ENCODE assay signal across 19 cellular contexts in genomic region chr16:63614421-63614820, GRCh38.
DNase-seq lines count a peak whose midpoint lies in the region; ATAC-seq and TF ChIP-seq lines count a peak whose summit lies in the region.
"Had no signal": no experiment of that assay in that cellular context is flagged by ENCODE, and none has a peak within 500 bp of the region (broad histone marks: within the 10 kb centered on the region; RNA-seq: fewer than 3 reads in every experiment).

No MANE protein-coding gene starts in this region.

- H3K27ac Mint-ChIP-seq in MCF 10A (ENCODE audit: low read depth, unreplicated experiment) = no peak overlapping the region
- H3K27ac Mint-ChIP-seq: B cell, CD14-positive monocyte had no signal

- no peak for TF ChIP-seq POLR2A in breast epithelium (IDR thresholded peaks at IDR 0.05)

- H3K4me1 Mint-ChIP-seq in MCF 10A (ENCODE audit: insufficient read depth, unreplicated experiment) = peaks cover 12% of the 10 kb centered on the region
- H3K4me1 Mint-ChIP-seq: B cell, CD14-positive monocyte had no signal

- TF ChIP-seq CTCF in MCF 10A (IDR thresholded peaks at IDR 0.05; ENCODE audit: unreplicated experiment) = no peak
- no peak for TF ChIP-seq CTCF in breast epithelium (IDR thresholded peaks at IDR 0.05)
- no peak for TF ChIP-seq CTCF in brain microvascular endothelial cell (IDR thresholded peaks at IDR 0.05; ENCODE audit: low read depth, low read length, missing control alignments)
- no peak for TF ChIP-seq CTCF in foreskin keratinocyte (conservative IDR thresholded peaks at IDR 0.05)

- CTCF ChIA-PET in MCF 10A (lab: Yijun Ruan, JAX) = interaction anchor here (0.6 kb wide), 1 partner anchor 20 kb away, joined by 3 read pairs; no protein-coding TSS in a partner anchor

- POLR2A ChIA-PET in MCF 10A (lab: Yijun Ruan, JAX) = interaction anchor here (0.7 to 1.0 kb wide), 2 partner anchors 11 kb away, joined by 3 read pairs; no protein-coding TSS in a partner anchor

- H3K27me3 Mint-ChIP-seq in MCF 10A (ENCODE audit: insufficient read depth, unreplicated experiment) = no peaks in the 10 kb centered on the region
- H3K27me3 Mint-ChIP-seq: B cell had no signal

- ATAC-seq in foreskin keratinocyte (no peak), GM18870 (IDR thresholded peaks at IDR 0.05; ENCODE audit: unreplicated experiment) (no peak)
- ATAC-seq: Right ventricle myocardium inferior had no signal

- no peaks in the 10 kb centered on the region for H3K4me1 ChIP-seq in breast epithelium
- peaks cover 6% of the 10 kb centered on the region for H3K4me1 ChIP-seq in foreskin keratinocyte

- peaks cover 25% of the 10 kb centered on the region for H3K9me3 Mint-ChIP-seq in MCF 10A (ENCODE audit: unreplicated experiment)

- no peaks in the 10 kb centered on the region for H3K9me3 ChIP-seq in breast epithelium
- H3K9me3 ChIP-seq: SJSA1 had no signal

- H3K27me3 ChIP-seq in breast epithelium (no peaks in the 10 kb centered on the region), brain microvascular endothelial cell (replicated peaks) (no peaks in the 10 kb centered on the region), foreskin keratinocyte (no peaks in the 10 kb centered on the region)
- H3K27me3 ChIP-seq: SJSA1 had no signal

- intact Hi-C loops in MCF 10A (cut with micrococcal nuclease) = loop anchor here (5.0 kb wide), 1 partner anchor 43 kb away; no protein-coding TSS in a partner anchor
- intact Hi-C loops in breast epithelium (cut with DNase I; ENCODE audit: low total_unique reads) = no loop called here

- H3K4me3 ChIP-seq in breast epithelium (no peak overlapping the region), brain microvascular endothelial cell (ENCODE audit: low read depth, low read length) (no peak overlapping the region)
- H3K4me3 ChIP-seq: SJSA1 had no signal

- DNase-seq in MCF 10A (ENCODE audit: unreplicated experiment) = peak; percentile 3
- no peak for DNase-seq in breast epithelium (ENCODE audit: low spot score in 2 of 2)
- DNase-seq in brain microvascular endothelial cell = peak; percentile 7
- peak; percentile 8 to 32 for DNase-seq in foreskin keratinocyte
- DNase-seq in stromal cell of bone marrow (ENCODE audit: low read depth) = peak; percentile 6
- no peak for DNase-seq in NCI-H2029 treated with DMSO at 0.1 percent for 48 hours (lab: John Stamatoyannopoulos, UW)
- no peak for DNase-seq in NCI-H1417 treated with DMSO at 0.1 percent for 48 hours (lab: John Stamatoyannopoulos, UW)
- DNase-seq: DMS79, NCI-H1105 treated with DMSO at 0.1 percent for 48 hours, NCI-H1694 treated with DMSO at 0.1 percent for 48 hours, NCI-H2107, NCI-H446 treated with DMSO at 0.1 percent for 48 hours, NCI-H526 treated with DMSO at 0.1 percent for 48 hours, OCI-M1 had no signal

- no peaks in the 10 kb centered on the region for H3K36me3 ChIP-seq in breast epithelium
- H3K36me3 ChIP-seq in brain microvascular endothelial cell (replicated peaks) = no peaks in the 10 kb centered on the region
- H3K36me3 ChIP-seq: SJSA1 had no signal

- BruUV-seq in MCF 10A (replicated peaks; lab: Mats Ljungman, UMichigan) = no TSS peak

- no peak overlapping the region for H3K27ac ChIP-seq in breast epithelium
- no peak overlapping the region for H3K27ac ChIP-seq in brain microvascular endothelial cell
- no peak overlapping the region for H3K27ac ChIP-seq in foreskin keratinocyte
- H3K27ac ChIP-seq: SJSA1 had no signal

- in situ Hi-C loops in brain microvascular endothelial cell (cut with HindIII; ENCODE audit: low pct_ligation_motif_present, low sequenced_read_pairs) = no loop called here

- H3K36me3 Mint-ChIP-seq in MCF 10A (ENCODE audit: insufficient read depth, unreplicated experiment) = no peaks in the 10 kb centered on the region
- H3K36me3 Mint-ChIP-seq: CD14-positive monocyte had no signal

- H3K4me3 Mint-ChIP-seq in MCF 10A (ENCODE audit: unreplicated experiment) = no peak overlapping the region
- H3K4me3 Mint-ChIP-seq: B cell, CD14-positive monocyte had no signal

Comparison
In these comparisons a context has a peak if more than half of its experiments do, and no peak if none do; other contexts are left out.
1. DNase-seq: peak in MCF 10A (single experiment), brain microvascular endothelial cell (single experiment), foreskin keratinocyte (2 of 2) and stromal cell of bone marrow (single experiment); none in breast epithelium (0 of 2), NCI-H2029 treated with DMSO at 0.1 percent for 48 hours (single experiment) and NCI-H1417 treated with DMSO at 0.1 percent for 48 hours (single experiment).